8 cellular contexts compared by ENCODE assay signal in the genomic region with DNA sequence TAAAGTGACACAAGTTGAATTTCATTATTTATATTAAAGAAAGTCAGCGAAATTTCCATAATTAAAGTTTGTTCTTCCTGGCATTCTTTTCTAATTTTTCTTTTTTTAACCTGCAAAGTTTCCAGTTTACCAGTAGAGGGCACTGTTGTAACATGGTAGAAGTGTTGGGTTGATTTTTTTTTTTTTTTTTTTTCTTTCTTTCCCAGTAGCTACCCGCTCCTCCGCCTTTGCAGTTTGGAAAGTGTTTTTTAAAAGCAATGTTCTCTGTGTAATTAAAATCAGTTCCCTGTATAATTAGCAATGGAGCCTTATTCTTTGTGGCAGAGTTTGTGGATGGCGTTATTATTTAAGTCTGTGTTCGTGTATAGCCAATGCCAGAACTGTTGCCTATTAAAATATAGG. TPM values are rescaled to one million over a fixed set of nuclear protein-coding genes. Genes with fewer than 3 reads are reported as not detected.
DNase-seq lines count a peak whose midpoint lies in the region; ATAC-seq and TF ChIP-seq lines count a peak whose summit lies in the region.

No MANE protein-coding gene starts in this region.

- peaks cover 0 to 10% (median 4%) of the 10 kb centered on the region in 6 donors for H3K4me1 ChIP-seq in spleen

- no peak overlapping the region for H3K27ac ChIP-seq in spleen

- H3K4me3 ChIP-seq in spleen: peak overlapping the region in 4 of 8 donors; percentile 4 to 35 (median 20)

- no peaks in the 10 kb centered on the region for H3K9me3 ChIP-seq in spleen

- DNase-seq in NCI-H510A treated with DMSO at 0.1 percent for 48 hours (lab: John Stamatoyannopoulos, UW) (peak; percentile 17), NCI-H510A (lab: John Stamatoyannopoulos, UW) (no peak), Kasumi-1 (lab: John Stamatoyannopoulos, UW) (peak; percentile 59 to 84), hepatic stellate cell (ENCODE audit: low spot score) (peak; percentile 13), spleen (no peak), MV-4-11 (lab: John Stamatoyannopoulos, UW) (no peak)
- no peak for DNase-seq in activated T-helper 1 cell treated with anti-CD3 and anti-CD28 coated beads, Interleukin-12 subunit alpha, Interleukin-12 subunit beta, Interleukin-2, Interleukin-4 antibody, amounts not matched to agents 30 ng/mL and 10 ng/mL and 1 ng/mL, durations not matched to agents 14 hours and 24 hours and 36 hours (ENCODE audit: low spot score)

- peak overlapping the region; percentile 53 for H3K4me3 Mint-ChIP-seq in activated T-helper 1 cell treated with anti-CD3 and anti-CD28 coated beads, Interleukin-12 subunit alpha, Interleukin-12 subunit beta, Interleukin-2, Interleukin-4 antibody, amounts not matched to agents 30 ng/mL and 10 ng/mL and 1 ng/mL, durations not matched to agents 14 hours and 24 hours and 36 hours

- no peaks in the 10 kb centered on the region for H3K36me3 Mint-ChIP-seq in activated T-helper 1 cell treated with anti-CD3 and anti-CD28 coated beads, Interleukin-12 subunit alpha, Interleukin-12 subunit beta, Interleukin-2, Interleukin-4 antibody, amounts not matched to agents 30 ng/mL and 10 ng/mL and 1 ng/mL, durations not matched to agents 14 hours and 24 hours and 36 hours (ENCODE audit: low read depth)

- WGBS in spleen, 5 donors: 13 to 16% (median 14%) methylated on average over 5 of the region's 5 CpGs

- peak; percentile 42 to 85 (median 71) for TF ChIP-seq CTCF in spleen (IDR thresholded peaks at IDR 0.05 in 8 of 11, conservative IDR thresholded peaks at IDR 0.05 in 3 of 11)

- no peaks in the 10 kb centered on the region for H3K9me3 Mint-ChIP-seq in activated T-helper 1 cell treated with anti-CD3 and anti-CD28 coated beads, Interleukin-12 subunit alpha, Interleukin-12 subunit beta, Interleukin-2, Interleukin-4 antibody, amounts not matched to agents 30 ng/mL and 10 ng/mL and 1 ng/mL, durations not matched to agents 14 hours and 24 hours and 36 hours

- no peak for TF ChIP-seq POLR2A in spleen (IDR thresholded peaks at IDR 0.05)

- peaks cover 4% of the 10 kb centered on the region for H3K27me3 Mint-ChIP-seq in activated T-helper 1 cell treated with anti-CD3 and anti-CD28 coated beads, Interleukin-12 subunit alpha, Interleukin-12 subunit beta, Interleukin-2, Interleukin-4 antibody, amounts not matched to agents 30 ng/mL and 10 ng/mL and 1 ng/mL, durations not matched to agents 14 hours and 24 hours and 36 hours (ENCODE audit: insufficient read depth)

- no peaks in the 10 kb centered on the region for H3K4me1 Mint-ChIP-seq in activated T-helper 1 cell treated with anti-CD3 and anti-CD28 coated beads, Interleukin-12 subunit alpha, Interleukin-12 subunit beta, Interleukin-2, Interleukin-4 antibody, amounts not matched to agents 30 ng/mL and 10 ng/mL and 1 ng/mL, durations not matched to agents 14 hours and 24 hours and 36 hours (ENCODE audit: low read depth)

- H3K27me3 ChIP-seq in spleen (replicated peaks in 1 of 7): no peaks in the 10 kb centered on the region

- no peak overlapping the region for H3K27ac Mint-ChIP-seq in activated T-helper 1 cell treated with anti-CD3 and anti-CD28 coated beads, Interleukin-12 subunit alpha, Interleukin-12 subunit beta, Interleukin-2, Interleukin-4 antibody, amounts not matched to agents 30 ng/mL and 10 ng/mL and 1 ng/mL, durations not matched to agents 14 hours and 24 hours and 36 hours

- intact Hi-C loops in activated T-helper 1 cell treated with anti-CD3 and anti-CD28 coated beads, Interleukin-12 subunit alpha, Interleukin-12 subunit beta, Interleukin-2, Interleukin-4 antibody, amounts not matched to agents 30 ng/mL and 10 ng/mL and 1 ng/mL, durations not matched to agents 14 hours and 24 hours and 36 hours (cut with micrococcal nuclease): loop anchor here (1.0 to 10.0 kb wide), 6 partner anchors 167 to 1430 kb away; partner anchors contain the start of gene GATA3
- intact Hi-C loops in spleen (cut with DNase I; ENCODE audit: low total_unique reads): loop anchor here (5.0 to 10.0 kb wide), 2 partner anchors 1335 to 1433 kb away; no protein-coding TSS in a partner anchor

- no peak for ATAC-seq in HG02840 (IDR thresholded peaks at IDR 0.05; ENCODE audit: low FRiP score, unreplicated experiment)

- H3K36me3 ChIP-seq in spleen: no peaks in the 10 kb centered on the region

RNA-seq across cellular contexts. Expression of gene TAF3, which starts 53.7 kb away (rescaled TPM):
- total RNA-seq in activated T-helper 1 cell treated with anti-CD3 and anti-CD28 coated beads, Interleukin-12 subunit alpha, Interleukin-12 subunit beta, Interleukin-2, Interleukin-4 antibody, amounts not matched to agents 30 ng/mL and 10 ng/mL and 1 ng/mL, durations not matched to agents 14 hours and 24 hours and 36 hours: 15.1 and 16.3 TPM in 2 replicates
- 10 to 100 TPM in 4 of 7 donors, 1 to 10 TPM in 3; 9.4 to 13.0 (median 10.4) TPM for total RNA-seq in spleen
- polyA plus RNA-seq in spleen: 1 to 10 TPM; 2.7 to 4.1 (median 3.7) TPM

Comparison
In these comparisons a context has a peak if more than half of its experiments do, and no peak if none do; other contexts are left out.
1. DNase-seq: peak in NCI-H510A treated with DMSO at 0.1 percent for 48 hours (single experiment), Kasumi-1 (2 of 2) and hepatic stellate cell (single experiment); none in NCI-H510A (single experiment), activated T-helper 1 cell treated with anti-CD3 and anti-CD28 coated beads, Interleukin-12 subunit alpha, Interleukin-12 subunit beta, Interleukin-2, Interleukin-4 antibody, amounts not matched to agents 30 ng/mL and 10 ng/mL and 1 ng/mL, durations not matched to agents 14 hours and 24 hours and 36 hours (single experiment), spleen (single experiment) and MV-4-11 (single experiment).